ENCODE assay signal across 8 cellular contexts in genomic region chr9:129080608-129081387, GRCh38. TPM values are rescaled to one million over a fixed set of nuclear protein-coding genes. Genes with fewer than 3 reads are reported as not detected.
DNase-seq lines count a peak whose midpoint lies in the region; ATAC-seq and TF ChIP-seq lines count a peak whose summit lies in the region.

DOLPP1 (plus strand) TSS chr9:129081111; CDS start chr9:129081132, 21 bp downstream.

- TF ChIP-seq CTCF in GM10248 (IDR thresholded peaks at IDR 0.05; ENCODE audit: control extremely low read depth, extremely low read depth, low read depth, missing control alignments) (no peak), omental fat pad (IDR thresholded peaks at IDR 0.05) (peak in 1 of 3 donors; percentile 22), thoracic aorta (IDR thresholded peaks at IDR 0.05) (no peak)

- no peaks in the 10 kb centered on the region for H3K9me3 ChIP-seq in thoracic aorta

- H3K9me3 Mint-ChIP-seq in activated naive CD8-positive, alpha-beta T cell (ENCODE audit: low read depth): no peaks in the 10 kb centered on the region

- H3K27me3 Mint-ChIP-seq in activated naive CD8-positive, alpha-beta T cell: no peaks in the 10 kb centered on the region

- H3K4me1 ChIP-seq in thoracic aorta (ENCODE audit: control insufficient read depth in 1 of 2, low read depth in 2 of 2): peaks cover 7 to 18% of the 10 kb centered on the region in 2 donors

- peaks cover 23% of the 10 kb centered on the region for H3K4me1 Mint-ChIP-seq in activated naive CD8-positive, alpha-beta T cell (ENCODE audit: low read depth)

- ATAC-seq in HG02623 (IDR thresholded peaks at IDR 0.05; ENCODE audit: unreplicated experiment): peak; percentile 89
- peak; percentile 99 for ATAC-seq in omental fat pad (ENCODE audit: low FRiP score)
- ATAC-seq in thoracic aorta (ENCODE audit: insufficient number of reproducible peaks, low FRiP score, low read depth): peak; percentile 94

- DNase-seq in GM10248 (ENCODE audit: extremely low spot score) (peak; percentile 100), NCI-H1105 (lab: John Stamatoyannopoulos, UW) (peak; percentile 96), SKM-1 treated with dmso at 0.1 percent for 144 hours (lab: John Stamatoyannopoulos, UW; ENCODE audit: unreplicated experiment) (peak; percentile 99), glomerular visceral epithelial cell (ENCODE audit: extremely low spot score) (peak; percentile 100), omental fat pad (ENCODE audit: low spot score) (peak; percentile 87), thoracic aorta (ENCODE audit: low spot score) (peak; percentile 98)

- peak within 1 kb of the TSS; percentile 89 for H3K4me3 Mint-ChIP-seq in activated naive CD8-positive, alpha-beta T cell

- POLR2A ChIA-PET in GM10248 (lab: Yijun Ruan, JAX): interaction anchor here (0.6 to 0.9 kb wide), 2 partner anchors 59 to 120 kb away, joined by 3 to 4 read pairs; no protein-coding TSS in a partner anchor

- H3K4me3 ChIP-seq in thoracic aorta: peak within 1 kb of the TSS; percentile 100

- H3K27ac Mint-ChIP-seq in activated naive CD8-positive, alpha-beta T cell: peak within 1 kb of the TSS; percentile 61

- peaks cover 7% of the 10 kb centered on the region for H3K36me3 ChIP-seq in thoracic aorta

- peak within 1 kb of the TSS; percentile 42 to 72 for H3K27ac ChIP-seq in thoracic aorta

- H3K36me3 Mint-ChIP-seq in activated naive CD8-positive, alpha-beta T cell: no peaks in the 10 kb centered on the region

- CTCF ChIA-PET in GM10248 (lab: Yijun Ruan, JAX): interaction anchor here (0.8 to 1.6 kb wide), 8 partner anchors 13 to 543 kb away, joined by 3 to 5 read pairs (median 4); partner anchors contain the start of gene SH3GLB2

- no peaks in the 10 kb centered on the region for H3K27me3 ChIP-seq in thoracic aorta (replicated peaks; ENCODE audit: insufficient read depth)

RNA-seq across cellular contexts. Expression of gene DOLPP1, which starts in this region (rescaled TPM):
- 1 to 10 TPM; 4.8 to 7.2 (median 6.6) TPM for total RNA-seq in omental fat pad
- 1 to 10 TPM; 3.4 to 9.7 TPM for total RNA-seq in thoracic aorta

Comparison
In these comparisons a context has a peak if more than half of its experiments do, and no peak if none do; other contexts are left out.
1. Peak in every context shown above with its lines: DNase-seq, ATAC-seq, H3K4me3 ChIP-seq and H3K27ac ChIP-seq.